Comparison of ENCODE assay signal across 26 cellular contexts in genomic region chr6:44678252-44678935, GRCh38.
DNase-seq lines count a peak whose midpoint lies in the region; ATAC-seq, FAIRE-seq and TF ChIP-seq lines count a peak whose summit lies in the region.
"Had no signal": no experiment of that assay in that cellular context is flagged by ENCODE, and none has a peak within 500 bp of the region (broad histone marks: within the 10 kb centered on the region; RNA-seq: fewer than 3 reads in every experiment).

No MANE protein-coding gene starts in this region.

- H2BK12ac ChIP-seq in H9 (ENCODE audit: insufficient read length, low read depth, low read length) (no peak overlapping the region), neuronal stem cell (ENCODE audit: low read length) (no peak overlapping the region)

- H3K23me2 ChIP-seq in H9 (ENCODE audit: insufficient read length, low read depth, low read length, poor library complexity, severe bottlenecking) = no peaks in the 10 kb centered on the region

- H2BK120ac ChIP-seq in H9 (ENCODE audit: low read depth, low read length, poor library complexity, severe bottlenecking) = no peak overlapping the region
- H2BK120ac ChIP-seq in neuronal stem cell (ENCODE audit: low read depth, low read length) = peak overlapping the region; percentile 7

- H3K27ac Mint-ChIP-seq in H9 = no peak overlapping the region
- H3K27ac Mint-ChIP-seq in stimulated activated memory B cell treated with anti-CD40 and anti-IgM and Interleukin-4, amounts not matched to agents 10 μg/mL and 1 μg/mL and 100 μg/mL, for 72 hours = no peak overlapping the region
- H3K27ac Mint-ChIP-seq in type B pancreatic cell = no peak overlapping the region
- H3K27ac Mint-ChIP-seq: CD8-positive, alpha-beta T cell had no signal

- no peak overlapping the region for H3K18ac ChIP-seq in H9 (ENCODE audit: insufficient read length, low read depth, low read length)
- H3K18ac ChIP-seq in neuronal stem cell (ENCODE audit: low read length) = no peak overlapping the region

- no peaks in the 10 kb centered on the region for H3K79me2 ChIP-seq in H9 (ENCODE audit: insufficient read depth, low read length)

- FAIRE-seq in HTR-8/SVneo (lab: Jason Lieb, UNC) = peak; percentile 88
- FAIRE-seq: G401.6 had no signal

- WGBS in H9 (ENCODE audit: extremely low coverage, insufficient read length, low lambda C conversion rate) = no CpG with 5 or more reads among the region's 9 CpGs
- no CpG with 5 or more reads among the region's 9 CpGs for WGBS in neuronal stem cell (ENCODE audit: extremely low coverage in 2 of 2, insufficient read length in 2 of 2, insufficient replicate concordance in 1 of 2), 2 donors

- no peak overlapping the region for H3K56ac ChIP-seq in H9 (ENCODE audit: insufficient read length, low read depth, low read length)

- H2BK15ac ChIP-seq in H9 (ENCODE audit: low read depth, low read length) (no peak overlapping the region), neuronal stem cell (ENCODE audit: low read length) (peak overlapping the region; percentile 2)

- no peak overlapping the region for H2AK5ac ChIP-seq in H9 (ENCODE audit: insufficient read length, low read length)
- H2AK5ac ChIP-seq in neuronal stem cell (ENCODE audit: low read depth, low read length) = no peak overlapping the region

- H4K91ac ChIP-seq in H9 (ENCODE audit: insufficient read length, low read depth, low read length) = no peak overlapping the region
- peak overlapping the region; percentile 34 for H4K91ac ChIP-seq in neuronal stem cell (ENCODE audit: low read depth, low read length, poor library complexity)

- no peak overlapping the region for H3K4me2 ChIP-seq in H9 (ENCODE audit: insufficient read depth, insufficient read length, low read length)
- no peak overlapping the region for H3K4me2 ChIP-seq in neuronal stem cell (ENCODE audit: insufficient read depth, low read length, poor library complexity, severe bottlenecking)

- H3K9ac ChIP-seq in H9 (ENCODE audit: extremely low read depth, insufficient read length, low read length) (no peak overlapping the region), neuronal stem cell (ENCODE audit: low read depth, low read length, poor library complexity) (no peak overlapping the region)

- H2BK20ac ChIP-seq in H9 (ENCODE audit: low read depth, low read length, poor library complexity, severe bottlenecking) = no peak overlapping the region

- H4K8ac ChIP-seq in H9 (replicated peaks; ENCODE audit: insufficient read length, low read depth, low read length) (no peak overlapping the region), neuronal stem cell (ENCODE audit: low read depth, low read length) (no peak overlapping the region)

- H2BK5ac ChIP-seq in H9 (ENCODE audit: insufficient read length, low read length) (no peak overlapping the region), neuronal stem cell (ENCODE audit: low read length) (no peak overlapping the region)

- no peaks in the 10 kb centered on the region for H3K27me3 ChIP-seq in H9 (ENCODE audit: insufficient read depth, low read length)
- no peaks in the 10 kb centered on the region for H3K27me3 ChIP-seq in neuronal stem cell (ENCODE audit: control insufficient read depth in 3 of 3, insufficient read depth in 3 of 3, low read depth in 1 of 3, low read length in 3 of 3)
- H3K27me3 ChIP-seq in Peyer's patch = no peaks in the 10 kb centered on the region
- H3K27me3 ChIP-seq: SJSA1 had no signal

- H3K79me1 ChIP-seq in H9 (ENCODE audit: insufficient read depth, low read depth, low read length, poor library complexity, severe bottlenecking) (no peaks in the 10 kb centered on the region), neuronal stem cell (ENCODE audit: low read depth, low read length) (no peaks in the 10 kb centered on the region)

- H3K14ac ChIP-seq in H9 (ENCODE audit: insufficient read depth, low read length) (no peak overlapping the region), neuronal stem cell (ENCODE audit: low read length) (no peak overlapping the region)

- H3K36me3 ChIP-seq in neuronal stem cell (replicated peaks in 1 of 2; ENCODE audit: control insufficient read depth in 2 of 2, insufficient read depth in 2 of 2, low read length in 2 of 2) (no peaks in the 10 kb centered on the region), Peyer's patch (no peaks in the 10 kb centered on the region)
- H3K36me3 ChIP-seq: SJSA1 had no signal

- H3K9me3 Mint-ChIP-seq in H9 (no peaks in the 10 kb centered on the region; a peak in 1 of 5 replicates), type B pancreatic cell (peaks cover 5% of the 10 kb centered on the region)
- H3K9me3 Mint-ChIP-seq in stimulated activated memory B cell treated with anti-CD40 and anti-IgM and Interleukin-4, amounts not matched to agents 10 μg/mL and 1 μg/mL and 100 μg/mL, for 72 hours = no peaks in the 10 kb centered on the region
- H3K9me3 Mint-ChIP-seq: CD8-positive, alpha-beta T cell had no signal

- TF ChIP-seq CTCF in H9 (conservative IDR thresholded peaks at IDR 0.05) (no peak), Peyer's patch (IDR thresholded peaks at IDR 0.05) (no peak), type B pancreatic cell (conservative IDR thresholded peaks at IDR 0.05) (no peak)

- peak; percentile 21 for DNase-seq in H9
- no peak for DNase-seq in HTR-8/SVneo (ENCODE audit: insufficient read length, low spot score)
- DNase-seq in neuronal stem cell (ENCODE audit: low spot score) = no peak
- DNase-seq in Peyer's patch = no peak
- DNase-seq in HK-2 (ENCODE audit: unreplicated experiment) = no peak
- no peak for DNase-seq in type B pancreatic cell (ENCODE audit: extremely low spot score, unreplicated experiment)
- DNase-seq: C1 segment of cervical spinal cord; Caco-2; CD8-positive, alpha-beta T cell; GOT3; Kasumi-1; NCI-H1105 treated with DMSO at 0.1 percent for 48 hours; NCI-H146; NCI-H2029; NCI-H446 treated with DMSO at 0.1 percent for 48 hours; NCI-H526; NCI-H82; NK-92 treated with Interleukin-12 subunit alpha and Interleukin-12 subunit beta, amount 100 ng/mL, for 24 hours; PC-3; Right ventricle myocardium superior; RPMI8226 had no signal

- H3K36me3 Mint-ChIP-seq in H9 (ENCODE audit: insufficient read depth in 1 of 3, low read depth in 3 of 3) (no peaks in the 10 kb centered on the region; a peak in 1 of 7 replicates), type B pancreatic cell (no peaks in the 10 kb centered on the region)
- no peaks in the 10 kb centered on the region for H3K36me3 Mint-ChIP-seq in stimulated activated memory B cell treated with anti-CD40 and anti-IgM and Interleukin-4, amounts not matched to agents 10 μg/mL and 1 μg/mL and 100 μg/mL, for 72 hours
- H3K36me3 Mint-ChIP-seq: CD8-positive, alpha-beta T cell had no signal

- no peak overlapping the region for H3K27ac ChIP-seq in H9 (ENCODE audit: insufficient read length, low read depth, low read length)
- H3K27ac ChIP-seq in neuronal stem cell (replicated peaks; ENCODE audit: low read length) = no peak overlapping the region
- no peak overlapping the region for H3K27ac ChIP-seq in Peyer's patch
- H3K27ac ChIP-seq: HL-60, SJSA1 had no signal

- H4K20me1 ChIP-seq in H9 (ENCODE audit: control insufficient read depth, insufficient read depth, insufficient read length) = no peaks in the 10 kb centered on the region

- H3K4me1 Mint-ChIP-seq in H9 (peaks cover 16 to 19% of the 10 kb centered on the region in 2 experiments), type B pancreatic cell (ENCODE audit: unreplicated experiment) (peaks cover 18% of the 10 kb centered on the region)
- no peaks in the 10 kb centered on the region for H3K4me1 Mint-ChIP-seq in stimulated activated memory B cell treated with anti-CD40 and anti-IgM and Interleukin-4, amounts not matched to agents 10 μg/mL and 1 μg/mL and 100 μg/mL, for 72 hours

- H3K4me3 ChIP-seq in neuronal stem cell (ENCODE audit: low read length in 2 of 2) = no peak overlapping the region
- no peak overlapping the region for H3K4me3 ChIP-seq in Peyer's patch
- H3K4me3 ChIP-seq: SJSA1 had no signal

- H3K4me3 Mint-ChIP-seq in H9 (no peak overlapping the region), type B pancreatic cell (no peak overlapping the region)
- no peak overlapping the region for H3K4me3 Mint-ChIP-seq in stimulated activated memory B cell treated with anti-CD40 and anti-IgM and Interleukin-4, amounts not matched to agents 10 μg/mL and 1 μg/mL and 100 μg/mL, for 72 hours
- H3K4me3 Mint-ChIP-seq: CD8-positive, alpha-beta T cell had no signal

- H3K23ac ChIP-seq in H9 (ENCODE audit: insufficient read length, low read depth, low read length) (no peak overlapping the region), neuronal stem cell (ENCODE audit: low read depth, low read length, poor library complexity) (no peak overlapping the region)

- H2AFZ ChIP-seq in H9 (ENCODE audit: low read length) (no peak overlapping the region), neuronal stem cell (ENCODE audit: low read length) (no peak overlapping the region)

- H3K4me1 ChIP-seq in H9 (ENCODE audit: insufficient read depth, low read length) (no peaks in the 10 kb centered on the region), neuronal stem cell (ENCODE audit: control insufficient read depth in 2 of 2, insufficient read depth in 1 of 2, low read depth in 1 of 2, low read length in 2 of 2) (peaks cover 9 to 28% of the 10 kb centered on the region in 2 donors), Peyer's patch (no peaks in the 10 kb centered on the region)
- H3K4me1 ChIP-seq: Caco-2 had no signal

- no peak overlapping the region for H3K4ac ChIP-seq in H9 (ENCODE audit: low read depth, low read length)
- no peak overlapping the region for H3K4ac ChIP-seq in neuronal stem cell (ENCODE audit: low read length)

- no peak for TF ChIP-seq POLR2A in Peyer's patch (IDR thresholded peaks at IDR 0.05)

- H4K5ac ChIP-seq in H9 (ENCODE audit: insufficient read length, low read depth, low read length) = no peak overlapping the region

- H3K27me3 Mint-ChIP-seq in H9 (ENCODE audit: low read depth) = peaks cover 1% of the 10 kb centered on the region; the same call in 1 of the 2 replicates
- no peaks in the 10 kb centered on the region for H3K27me3 Mint-ChIP-seq in stimulated activated memory B cell treated with anti-CD40 and anti-IgM and Interleukin-4, amounts not matched to agents 10 μg/mL and 1 μg/mL and 100 μg/mL, for 72 hours
- H3K27me3 Mint-ChIP-seq in type B pancreatic cell = peaks cover 13% of the 10 kb centered on the region

- H3K9me3 ChIP-seq in H9 (ENCODE audit: control insufficient read depth, low read depth, low read length) (no peaks in the 10 kb centered on the region), neuronal stem cell (replicated peaks in 1 of 2; ENCODE audit: control insufficient read depth in 2 of 2, insufficient read depth in 1 of 2, low read depth in 1 of 2, low read length in 2 of 2) (no peaks in the 10 kb centered on the region), Peyer's patch (no peaks in the 10 kb centered on the region)
- H3K9me3 ChIP-seq: Caco-2, SJSA1 had no signal

- ATAC-seq in stimulated activated memory B cell treated with anti-CD40 and anti-IgM and Interleukin-4, amounts not matched to agents 10 μg/mL and 1 μg/mL and 100 μg/mL, for 72 hours = peak; percentile 20
- ATAC-seq: CD8-positive, alpha-beta T cell; HCT116; PC-3 had no signal

- no peak overlapping the region for H3T11ph ChIP-seq in H9 (ENCODE audit: low read length)
